Comparison of ENCODE assay signal across 29 cellular contexts in genomic region chr2:17086990-17087389, GRCh38.
"Had no signal": no experiment of that assay in that cellular context is flagged by ENCODE, and none has a peak within 500 bp of the region (broad histone marks: within the 10 kb centered on the region; RNA-seq: fewer than 3 reads in every experiment).

No MANE protein-coding gene starts in this region.

- H3K4me1 Mint-ChIP-seq: naive thymus-derived CD4-positive, alpha-beta T cell; natural killer cell; nephron progenitor cell; stimulated activated effector memory CD8-positive, alpha-beta T cell treated with anti-CD3 and anti-CD28 coated beads, Interleukin-12 subunit alpha, Interleukin-12 subunit beta, amount 100 ng/mL, for 72 hours; stimulated activated naive B cell treated with anti-CD40 and anti-IgM and Interleukin-4, amounts not matched to agents 10 μg/mL and 1 μg/mL and 100 μg/mL, for 72 hours had no signal

- DNase-seq: naive thymus-derived CD4-positive, alpha-beta T cell; natural killer cell; nephron progenitor cell; nucleus accumbens; posterior cingulate gyrus; psoas muscle; right cardiac atrium; right lobe of liver; sigmoid colon; small intestine; stimulated activated CD4-positive, alpha-beta T cell treated with anti-CD3 and anti-CD28 coated beads, Interleukin-15, amount 100 ng/mL, for 24 hours; stimulated activated CD4-positive, alpha-beta T cell treated with anti-CD3 and anti-CD28 coated beads, Interleukin-2, amount 100 ng/mL, for 24 hours; stimulated activated CD4-positive, alpha-beta T cell treated with anti-CD3 and anti-CD28 coated beads, Interleukin-2, amount 100 ng/mL, for 48 hours; stimulated activated CD4-positive, alpha-beta T cell treated with anti-CD3 and anti-CD28 coated beads, Interleukin-4, amount 100 ng/mL, for 24 hours; stimulated activated naive B cell treated with anti-CD40 and anti-IgM and Interleukin-4, amounts not matched to agents 10 μg/mL and 1 μg/mL and 100 μg/mL, for 72 hours; stimulated activated naive CD4-positive, alpha-beta T cell treated with Interleukin-2 at 50 U/mL for 16 hours; stomach; thyroid gland; upper lobe of right lung; uterus had no signal

- H3K27ac Mint-ChIP-seq: naive thymus-derived CD4-positive, alpha-beta T cell; natural killer cell; nephron progenitor cell; progenitor cell of endocrine pancreas; stimulated activated effector memory CD8-positive, alpha-beta T cell treated with anti-CD3 and anti-CD28 coated beads, Interleukin-12 subunit alpha, Interleukin-12 subunit beta, amount 100 ng/mL, for 72 hours; stimulated activated naive B cell treated with anti-CD40 and anti-IgM and Interleukin-4, amounts not matched to agents 10 μg/mL and 1 μg/mL and 100 μg/mL, for 72 hours; stimulated activated naive CD8-positive, alpha-beta T cell treated with anti-CD3 and anti-CD28 coated beads, Interleukin-15, Interleukin-2, amounts not matched to agents 100 ng/mL and 50 ng/mL, for 24 hours; type B pancreatic cell had no signal

- H3K27ac ChIP-seq: neutrophil, parathyroid adenoma, psoas muscle, right lobe of liver, sigmoid colon, stomach, thoracic aorta, thyroid gland, tibial nerve, upper lobe of right lung, uterus had no signal

- H3K36me3 ChIP-seq: neutrophil, right lobe of liver, sigmoid colon, stomach, thoracic aorta, thyroid gland, tibial nerve, upper lobe of right lung, uterus had no signal

- H3K36me3 Mint-ChIP-seq: naive thymus-derived CD4-positive, alpha-beta T cell; natural killer cell; stimulated activated effector memory CD8-positive, alpha-beta T cell treated with anti-CD3 and anti-CD28 coated beads, Interleukin-12 subunit alpha, Interleukin-12 subunit beta, amount 100 ng/mL, for 72 hours; stimulated activated naive B cell treated with anti-CD40 and anti-IgM and Interleukin-4, amounts not matched to agents 10 μg/mL and 1 μg/mL and 100 μg/mL, for 72 hours; type B pancreatic cell had no signal

- H3K4me1 ChIP-seq: parathyroid adenoma, psoas muscle, right lobe of liver, sigmoid colon, stomach, tibial nerve, upper lobe of right lung, uterus had no signal

- H3K4me3 ChIP-seq: psoas muscle, right lobe of liver, sigmoid colon, stomach, thoracic aorta, thyroid gland, tibial nerve, upper lobe of right lung, uterus had no signal

- H3K27me3 Mint-ChIP-seq: naive thymus-derived CD4-positive, alpha-beta T cell; progenitor cell of endocrine pancreas; stimulated activated naive B cell treated with anti-CD40 and anti-IgM and Interleukin-4, amounts not matched to agents 10 μg/mL and 1 μg/mL and 100 μg/mL, for 72 hours; stimulated activated naive CD8-positive, alpha-beta T cell treated with anti-CD3 and anti-CD28 coated beads, Interleukin-15, Interleukin-2, amounts not matched to agents 100 ng/mL and 50 ng/mL, for 24 hours; type B pancreatic cell had no signal

- H3K27me3 ChIP-seq: neutrophil, right lobe of liver, sigmoid colon, stomach, thyroid gland, tibial nerve, upper lobe of right lung, uterus had no signal

- H3K9me3 Mint-ChIP-seq: nephron progenitor cell; neural crest cell; stimulated activated naive B cell treated with anti-CD40 and anti-IgM and Interleukin-4, amounts not matched to agents 10 μg/mL and 1 μg/mL and 100 μg/mL, for 72 hours had no signal

- H3K4me3 Mint-ChIP-seq: naive thymus-derived CD4-positive, alpha-beta T cell; natural killer cell; nephron progenitor cell; neural crest cell; stimulated activated effector memory CD8-positive, alpha-beta T cell treated with anti-CD3 and anti-CD28 coated beads, Interleukin-12 subunit alpha, Interleukin-12 subunit beta, amount 100 ng/mL, for 72 hours; stimulated activated naive B cell treated with anti-CD40 and anti-IgM and Interleukin-4, amounts not matched to agents 10 μg/mL and 1 μg/mL and 100 μg/mL, for 72 hours; stimulated activated naive CD8-positive, alpha-beta T cell treated with anti-CD3 and anti-CD28 coated beads, Interleukin-15, Interleukin-2, amounts not matched to agents 100 ng/mL and 50 ng/mL, for 24 hours; type B pancreatic cell had no signal

- H3K9me3 ChIP-seq: neutrophil, psoas muscle, right lobe of liver, sigmoid colon, stomach, thoracic aorta, thyroid gland, tibial nerve, upper lobe of right lung, uterus had no signal
